ENCODE assay signal across 22 cellular contexts in the genomic region with DNA sequence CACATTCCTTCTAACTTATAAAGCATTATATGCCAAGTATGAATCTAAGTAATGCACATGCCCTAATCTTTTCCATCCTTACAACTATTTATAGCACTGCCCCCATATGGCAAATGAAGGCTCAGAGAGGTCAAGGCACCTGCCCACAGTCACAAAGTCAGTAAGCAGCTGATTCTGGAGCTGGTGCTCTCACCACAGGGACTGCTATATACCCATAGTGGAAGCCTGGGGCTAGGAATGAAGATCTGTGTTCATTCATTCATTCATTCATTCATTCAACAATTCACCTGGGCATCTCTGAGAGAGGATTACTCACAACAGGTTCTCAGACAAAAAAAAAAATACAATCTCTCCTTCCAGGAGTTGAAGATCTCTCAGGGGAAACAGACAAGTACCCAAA.
DNase-seq lines count a peak whose midpoint lies in the region; ATAC-seq, FAIRE-seq and TF ChIP-seq lines count a peak whose summit lies in the region.
"Had no signal": no experiment of that assay in that cellular context is flagged by ENCODE, and none has a peak within 500 bp of the region (broad histone marks: within the 10 kb centered on the region; RNA-seq: fewer than 3 reads in every experiment).

No MANE protein-coding gene starts in this region.

- CTCF ChIA-PET in GM12878 (lab: Yijun Ruan, JAX), result interaction anchor here (1.1 to 2.8 kb wide), 3 partner anchors 10 to 250 kb away, joined by 4 to 7 read pairs (median 5); no protein-coding TSS in a partner anchor

- RAD21 ChIA-PET in GM12878 (lab: Charles Lee; ENCODE audit: unreplicated experiment), result interaction anchor here (1.2 kb wide), 1 partner anchor 287 kb away, joined by 3 read pairs; no protein-coding TSS in a partner anchor

- H3K9me3 ChIP-seq in GM12878 (replicated peaks; ENCODE audit: control insufficient read depth, insufficient read depth, low read length) (no peaks in the 10 kb centered on the region), gastroesophageal sphincter (no peaks in the 10 kb centered on the region), stomach smooth muscle (ENCODE audit: control insufficient read depth in 2 of 2, low read length in 2 of 2) (no peaks in the 10 kb centered on the region)

- H3K4me3 ChIP-seq in AG10803 (ENCODE audit: low read length) (no peak overlapping the region), GM12878 (no peak overlapping the region), gastroesophageal sphincter (no peak overlapping the region), stomach smooth muscle (ENCODE audit: low read length in 2 of 2) (no peak overlapping the region)

- H4K20me1 ChIP-seq in GM12878 (ENCODE audit: control insufficient read depth, insufficient read depth), result no peaks in the 10 kb centered on the region

- no peak for ATAC-seq in GM12878
- ATAC-seq in gastroesophageal sphincter, result no peak
- no peak for ATAC-seq in GM19351 (IDR thresholded peaks at IDR 0.05; ENCODE audit: unreplicated experiment)
- ATAC-seq: HCT116, HepG2 had no signal

- TF ChIP-seq CTCF in AG10803 (conservative IDR thresholded peaks at IDR 0.05; ENCODE audit: low read length) (no peak), GM12878 (IDR thresholded peaks at IDR 0.05 in 2 of 3, conservative IDR thresholded peaks at IDR 0.05 in 1 of 3; ENCODE audit: control insufficient read depth in 2 of 3, extremely low read depth in 1 of 3, insufficient read depth in 1 of 3, low read depth in 3 of 3, low read length in 3 of 3) (no peak), gastroesophageal sphincter (IDR thresholded peaks at IDR 0.05) (no peak), D721Med (IDR thresholded peaks at IDR 0.05; ENCODE audit: insufficient read depth, missing control alignments) (no peak)

- H3K9ac ChIP-seq in GM12878 (ENCODE audit: control insufficient read depth, insufficient read depth, low read length) (no peak overlapping the region), stomach smooth muscle (ENCODE audit: low read length in 2 of 2) (no peak overlapping the region)

- H3K79me2 ChIP-seq in GM12878 (ENCODE audit: control insufficient read depth, insufficient read depth, low read length), result no peaks in the 10 kb centered on the region

- intact Hi-C loops in GM12878 (cut with micrococcal nuclease; ENCODE audit: unreplicated experiment), result no loop called here

- POLR2A ChIA-PET in GM12878 (lab: Charles Lee), result interaction anchor here (2.7 kb wide), 1 partner anchor 10 kb away, joined by 11 read pairs; no protein-coding TSS in a partner anchor

- H3K4me1 ChIP-seq in GM12878 (ENCODE audit: control insufficient read depth, insufficient read depth, low read length), result no peaks in the 10 kb centered on the region
- H3K4me1 ChIP-seq in gastroesophageal sphincter, result peaks cover 0 to 83% (median 4%) of the 10 kb centered on the region in 3 donors
- peaks cover 72% of the 10 kb centered on the region for H3K4me1 ChIP-seq in stomach smooth muscle (ENCODE audit: control insufficient read depth, insufficient read depth, low read length)

- peak; percentile 35 for DNase-seq in AG10803 (ENCODE audit: low read depth)
- no peak for DNase-seq in GM12878 (ENCODE audit: low read depth, low spot score)
- no peak for DNase-seq in AML-193 (lab: John Stamatoyannopoulos, UW)
- DNase-seq in H4 (ENCODE audit: low spot score), result no peak
- no peak for DNase-seq in D721Med (ENCODE audit: insufficient read length, low spot score)
- DNase-seq: 8988T; C1 segment of cervical spinal cord; Calu3; CD4-positive, alpha-beta T cell; DMS153; DMS79 treated with DMSO at 0.1 percent for 48 hours; EL had no signal

- no peak for TF ChIP-seq RAD21 in GM12878 (IDR thresholded peaks at IDR 0.05; ENCODE audit: insufficient read depth, low read depth, low read length)

- BruUV-seq in GM12878 (replicated peaks; lab: Mats Ljungman, UMichigan), result no TSS peak

- TF ChIP-seq EP300 in GM12878 (IDR thresholded peaks at IDR 0.05; ENCODE audit: borderline replicate concordance in 1 of 2, control insufficient read depth in 1 of 2, low read depth in 2 of 2, low read length in 2 of 2) (no peak), gastroesophageal sphincter (IDR thresholded peaks at IDR 0.05) (no peak)

- SMC1A ChIA-PET in GM12878 (lab: Charles Lee; ENCODE audit: uncharacterized antibody, unreplicated experiment), result interaction anchor here (1.1 kb wide), 1 partner anchor 215 kb away, joined by 3 read pairs; no protein-coding TSS in a partner anchor

- TF ChIP-seq POLR2A in GM12878 (IDR thresholded peaks at IDR 0.05; ENCODE audit: low read depth, low read length) (no peak), gastroesophageal sphincter (IDR thresholded peaks at IDR 0.05) (no peak)

- H3K27me3 ChIP-seq in GM12878 (replicated peaks in 1 of 2; ENCODE audit: control insufficient read depth in 2 of 2, insufficient read depth in 2 of 2, low read length in 1 of 2), result no peaks in the 10 kb centered on the region
- H3K27me3 ChIP-seq in gastroesophageal sphincter, result no peaks in the 10 kb centered on the region
- no peaks in the 10 kb centered on the region for H3K27me3 ChIP-seq in stomach smooth muscle (ENCODE audit: control insufficient read depth in 1 of 2, insufficient read depth in 2 of 2, low read length in 2 of 2)

- H3K36me3 ChIP-seq in GM12878 (ENCODE audit: control insufficient read depth in 2 of 2, insufficient read depth in 2 of 2, low read length in 1 of 2) (no peaks in the 10 kb centered on the region), gastroesophageal sphincter (no peaks in the 10 kb centered on the region), stomach smooth muscle (ENCODE audit: control insufficient read depth in 2 of 2, insufficient read depth in 2 of 2, low read length in 2 of 2) (no peaks in the 10 kb centered on the region)

- FAIRE-seq in GM12878 (lab: Jason Lieb, UNC), result no peak
- FAIRE-seq in D721Med (lab: Jason Lieb, UNC), result no peak
- FAIRE-seq: G401.6, GM12892, GM19239, H54, HepG2, HTR-8/SVneo had no signal

- in situ Hi-C loops in GM12878 (cut with MboI), result no loop called here

- no peak overlapping the region for H3K4me2 ChIP-seq in GM12878 (ENCODE audit: control insufficient read depth, insufficient read depth)

- no peak overlapping the region for H2AFZ ChIP-seq in GM12878 (ENCODE audit: control insufficient read depth, low read depth, low read length)

- H3K27ac ChIP-seq in GM12878 (ENCODE audit: control insufficient read depth, insufficient read depth) (no peak overlapping the region), gastroesophageal sphincter (peak overlapping the region in 3 of 4 donors; percentile 65 to 76 (median 75)), stomach smooth muscle (ENCODE audit: low read length) (peak overlapping the region; percentile 24)

TF ChIP-seq in GM12878, 131 proteins besides CTCF, POLR2A, EP300 and RAD21:
- TF ChIP-seq ZNF24 (IDR thresholded peaks at IDR 0.05), result peak; percentile 72; the same call in 1 of the 2 replicates
- no peak for TF ChIP-seq NFYA (IDR thresholded peaks at IDR 0.05; ENCODE audit: borderline replicate concordance, low read depth, low read length)
